ENCODE assay signal across 13 cellular contexts in genomic region chr11:63909621-63910506, GRCh38. TPM values are rescaled to one million over a fixed set of nuclear protein-coding genes. Genes with fewer than 3 reads are reported as not detected.
DNase-seq lines count a peak whose midpoint lies in the region; ATAC-seq, FAIRE-seq and TF ChIP-seq lines count a peak whose summit lies in the region.
"Had no signal": no experiment of that assay in that cellular context is flagged by ENCODE, and none has a peak within 500 bp of the region (broad histone marks: within the 10 kb centered on the region; RNA-seq: fewer than 3 reads in every experiment).

No MANE protein-coding gene starts in this region.

- H3K27ac Mint-ChIP-seq in mesothelial cell of epicardium: peak overlapping the region; percentile 90
- no peak overlapping the region for H3K27ac Mint-ChIP-seq in HFFc6

- peak; percentile 23 for FAIRE-seq in bronchial epithelial cell (lab: Jason Lieb, UNC)

- H3K4me1 ChIP-seq in BE2C (peaks cover 19% of the 10 kb centered on the region), A673 (ENCODE audit: insufficient read depth, low read length, poor library complexity, severe bottlenecking) (peaks cover 10% of the 10 kb centered on the region)
- H3K4me1 ChIP-seq: SJSA1 had no signal

- intact Hi-C loops in A673 (cut with micrococcal nuclease; ENCODE audit: unreplicated experiment): no loop called here

- H3K27ac ChIP-seq in A673 (ENCODE audit: low read depth, low read length, poor library complexity, severe bottlenecking): no peak overlapping the region
- H3K27ac ChIP-seq: SJSA1 had no signal

- TF ChIP-seq CTCF in BE2C (IDR thresholded peaks at IDR 0.05; ENCODE audit: low read depth, low read length) (no peak), bronchial epithelial cell (IDR thresholded peaks at IDR 0.05; ENCODE audit: insufficient read depth, low read length, severe bottlenecking) (no peak), mesothelial cell of epicardium (IDR thresholded peaks at IDR 0.05; ENCODE audit: unreplicated experiment) (no peak), HFFc6 (IDR thresholded peaks at IDR 0.05) (no peak), A673 (conservative IDR thresholded peaks at IDR 0.05; ENCODE audit: low read depth, low read length) (no peak)

- POLR2A ChIA-PET in A673 (lab: Charles Lee; ENCODE audit: low non-redundant PET): no interaction called here

- peaks cover 10% of the 10 kb centered on the region for H3K36me3 Mint-ChIP-seq in mesothelial cell of epicardium
- H3K36me3 Mint-ChIP-seq in HFFc6 (ENCODE audit: low read depth): no peaks in the 10 kb centered on the region

- ATAC-seq in GM21381 (IDR thresholded peaks at IDR 0.05; ENCODE audit: unreplicated experiment): no peak

- H3K4me3 Mint-ChIP-seq in mesothelial cell of epicardium (no peak overlapping the region), HFFc6 (no peak overlapping the region)
- H3K4me3 Mint-ChIP-seq: naive B cell had no signal

- CTCF ChIA-PET in A673 (lab: Charles Lee): interaction anchor here (0.5 to 1.0 kb wide), 2 partner anchors 78 to 80 kb away, joined by 4 to 10 read pairs; no protein-coding TSS in a partner anchor

- H3K9me3 Mint-ChIP-seq in mesothelial cell of epicardium: no peaks in the 10 kb centered on the region
- no peaks in the 10 kb centered on the region for H3K9me3 Mint-ChIP-seq in HFFc6
- H3K9me3 Mint-ChIP-seq: naive B cell had no signal

- H3K4me1 Mint-ChIP-seq in mesothelial cell of epicardium: peaks cover 27% of the 10 kb centered on the region
- H3K4me1 Mint-ChIP-seq in HFFc6 (ENCODE audit: low read depth): no peaks in the 10 kb centered on the region

- no TSS peak for BruUV-seq in A673 (replicated peaks; lab: Mats Ljungman, UMichigan)

- H3K27me3 Mint-ChIP-seq in mesothelial cell of epicardium (ENCODE audit: low read depth) (no peaks in the 10 kb centered on the region), HFFc6 (ENCODE audit: insufficient read depth) (peaks cover 2% of the 10 kb centered on the region)

- DNase-seq in BE2C (peak; percentile 68), NCI-H2171 (lab: John Stamatoyannopoulos, UW) (peak; percentile 45), bronchial epithelial cell (ENCODE audit: low read depth) (no peak), mesothelial cell of epicardium (ENCODE audit: low spot score in 2 of 2, unreplicated experiment in 2 of 2) (no peak), HFFc6 (no peak), SIG-M5 treated with dmso at 0.1 percent for 504 hours (lab: John Stamatoyannopoulos, UW; ENCODE audit: unreplicated experiment) (no peak), A673 (ENCODE audit: low spot score) (no peak)
- DNase-seq: activated CD4-positive, CD25-positive, alpha-beta regulatory T cell treated with anti-CD3 and anti-CD28 coated beads, Interleukin-2, amount 50 U/mL, for 72 hours; cerebellar nuclear complex; naive B cell; NCI-H446 treated with DMSO at 0.1 percent for 48 hours had no signal

- H3K9me3 ChIP-seq in BE2C: no peaks in the 10 kb centered on the region
- H3K9me3 ChIP-seq in A673 (ENCODE audit: low read depth, low read length, poor library complexity, severe bottlenecking): no peaks in the 10 kb centered on the region
- H3K9me3 ChIP-seq: SJSA1 had no signal

- H3K4me3 ChIP-seq in BE2C (ENCODE audit: low read depth, low read length) (peak overlapping the region; percentile 32), bronchial epithelial cell (ENCODE audit: low read depth, low read length) (no peak overlapping the region), A673 (ENCODE audit: low read depth, low read length, poor library complexity, severe bottlenecking) (no peak overlapping the region)
- H3K4me3 ChIP-seq: SJSA1 had no signal

- H3K27me3 ChIP-seq in BE2C (no peaks in the 10 kb centered on the region), bronchial epithelial cell (ENCODE audit: control insufficient read depth, insufficient read depth, low read length) (no peaks in the 10 kb centered on the region), A673 (replicated peaks; ENCODE audit: insufficient read depth, low read depth, low read length, poor library complexity) (no peaks in the 10 kb centered on the region)
- H3K27me3 ChIP-seq: SJSA1 had no signal

- H3K36me3 ChIP-seq in BE2C (peaks cover 9% of the 10 kb centered on the region), bronchial epithelial cell (ENCODE audit: control insufficient read depth, insufficient read depth, low read length) (peaks cover 28% of the 10 kb centered on the region), A673 (ENCODE audit: insufficient read depth, low read length, poor library complexity, severe bottlenecking) (peaks cover 10% of the 10 kb centered on the region)

RNA-seq across cellular contexts. Expression of gene RCOR2, which starts 7.1 kb away (rescaled TPM):
- polyA plus RNA-seq in BE2C (2012; ENCODE audit: insufficient read depth, insufficient read length, low read depth): 50.2 TPM
- total RNA-seq in bronchial epithelial cell: 1.2 and 2.4 TPM in 2 replicates
- total RNA-seq in mesothelial cell of epicardium: 28.6 to 33.7 TPM (median 30.6 TPM) in 3 replicates
- total RNA-seq in HFFc6 (2021; fragmentation: NEBNext Ultra II Directional; extraction: Animal tissue kit (Norgen Biotek cat#: 25700)): under 1 TPM; 0.34 to 0.72 (median 0.41) TPM
- 3.9 and 7.6 TPM in 2 replicates for total RNA-seq in A673 (2021)

RNA-seq across cellular contexts. Expression of gene NAA40, which starts 28.9 kb away (rescaled TPM):
- polyA plus RNA-seq in BE2C (2012; ENCODE audit: insufficient read depth, insufficient read length, low read depth): 17.7 TPM
- total RNA-seq in bronchial epithelial cell: 4.5 and 7.4 TPM in 2 replicates
- total RNA-seq in mesothelial cell of epicardium: 50.7 to 53.7 TPM (median 51.4 TPM) in 3 replicates
- total RNA-seq in HFFc6 (2021; fragmentation: NEBNext Ultra II Directional; extraction: Animal tissue kit (Norgen Biotek cat#: 25700)): 10 to 100 TPM; 15.7 to 19.3 (median 17.6) TPM
- total RNA-seq in A673 (2021): 44.8 and 51.2 TPM in 2 replicates

Comparison
In these comparisons a context has a peak if more than half of its experiments do, and no peak if none do; other contexts are left out.
1. DNase-seq: peak in BE2C (single experiment) and NCI-H2171 (single experiment); none in bronchial epithelial cell (single experiment), mesothelial cell of epicardium (0 of 2), HFFc6 (single experiment), SIG-M5 treated with dmso at 0.1 percent for 504 hours (single experiment) and A673 (single experiment).